Comparison of ENCODE assay signal across 8 cellular contexts in the genomic region with DNA sequence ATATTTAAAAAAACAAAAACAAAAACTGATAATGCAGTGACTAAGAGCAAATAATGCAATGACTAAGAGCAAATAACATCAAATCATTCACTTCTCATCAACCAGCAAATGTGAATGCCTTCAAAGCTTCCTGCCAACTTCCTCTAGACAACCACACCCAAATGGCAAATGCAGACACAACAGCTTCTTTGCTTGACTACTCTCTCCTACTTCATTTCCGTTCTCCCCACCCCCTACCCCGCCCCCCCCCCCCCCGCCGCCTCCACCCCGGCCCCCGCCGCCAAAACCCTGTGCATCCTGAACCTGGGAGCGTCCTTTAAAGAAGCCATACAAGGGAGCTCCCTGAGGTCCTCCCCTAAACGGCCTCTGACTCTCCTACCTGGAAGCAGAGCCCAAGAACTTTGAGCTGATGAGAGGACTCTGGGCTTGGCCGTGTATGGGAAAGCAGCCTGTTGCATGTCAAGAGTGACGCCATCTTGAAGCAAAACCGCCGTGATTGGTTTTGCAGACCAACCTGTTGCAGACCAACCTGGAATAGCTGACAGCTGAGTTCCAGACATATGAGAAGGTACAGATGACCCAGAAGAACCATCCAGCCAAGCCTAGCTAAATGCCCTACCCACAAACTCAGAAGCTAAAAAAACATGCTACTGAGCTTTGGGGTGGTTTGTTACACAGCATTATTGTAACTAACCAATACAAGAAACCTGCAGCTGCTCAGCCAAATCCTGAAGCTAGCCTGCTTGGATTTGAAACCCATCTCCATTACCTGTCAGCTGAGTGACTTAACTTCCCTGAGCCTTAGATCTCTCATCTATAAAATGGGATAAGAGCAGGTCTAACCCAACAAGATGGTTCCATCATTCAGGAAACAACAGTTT. TPM values are rescaled to one million over a fixed set of nuclear protein-coding genes. Genes with fewer than 3 reads are reported as not detected.
A peak's percentile ranks its signal among the peaks of the same experiment; 100 is the strongest.
DNase-seq lines count a peak whose midpoint lies in the region; ATAC-seq and TF ChIP-seq lines count a peak whose summit lies in the region.

No MANE protein-coding gene starts in this region.

- peak overlapping the region; percentile 31 to 66 (median 38) for H3K27ac ChIP-seq in upper lobe of left lung

- no peak for TF ChIP-seq POLR2A in upper lobe of left lung (IDR thresholded peaks at IDR 0.05)

- H3K4me3 ChIP-seq in upper lobe of left lung = no peak overlapping the region

- H3K36me3 ChIP-seq in upper lobe of left lung = no peaks in the 10 kb centered on the region

- H3K27me3 ChIP-seq in upper lobe of left lung = no peaks in the 10 kb centered on the region

- 34 to 42% methylated on average over 8 to 11 of the region's 13 CpGs for WGBS in upper lobe of left lung, 2 donors

- intact Hi-C loops in Right ventricle myocardium superior (cut with DNase I) = loop anchor here (10.0 kb wide), 1 partner anchor 215 kb away; no protein-coding TSS in a partner anchor
- intact Hi-C loops in cardiac septum (cut with DNase I) = no loop called here

- H3K9me3 ChIP-seq in upper lobe of left lung = no peaks in the 10 kb centered on the region

- no peak for TF ChIP-seq CTCF in upper lobe of left lung (IDR thresholded peaks at IDR 0.05)

- peak; percentile 58 for ATAC-seq in Right ventricle myocardium superior (ENCODE audit: poor library complexity)
- peak; percentile 22 to 71 for ATAC-seq in upper lobe of left lung (ENCODE audit: low FRiP score in 2 of 2)

- no peak for TF ChIP-seq EP300 in upper lobe of left lung (IDR thresholded peaks at IDR 0.05)

- DNase-seq in Right ventricle myocardium superior = no peak
- no peak for DNase-seq in cardiac septum (ENCODE audit: low spot score)
- DNase-seq in T-helper 2 cell = peak in 3 of 5 experiments; percentile 14 to 95 (median 75)
- peak; percentile 9 for DNase-seq in effector CD8-positive, alpha-beta T cell (lab: John Stamatoyannopoulos, UW)
- no peak for DNase-seq in upper lobe of left lung
- DNase-seq in UCSD-AML1 (lab: John Stamatoyannopoulos, UW; ENCODE audit: unreplicated experiment) = no peak
- no peak for DNase-seq in NCI-H345 treated with DMSO at 0.1 percent for 48 hours (lab: John Stamatoyannopoulos, UW; ENCODE audit: unreplicated experiment)
- no peak for DNase-seq in DMS79 treated with DMSO at 0.1 percent for 48 hours (lab: John Stamatoyannopoulos, UW)

- peaks cover 13 to 19% (median 17%) of the 10 kb centered on the region in 4 donors for H3K4me1 ChIP-seq in upper lobe of left lung

RNA-seq across cellular contexts. Expression of gene TEX101, which starts 24.7 kb away (rescaled TPM):
- not detected for total RNA-seq in Right ventricle myocardium superior
- not detected for total RNA-seq in cardiac septum
- not detected for total RNA-seq in upper lobe of left lung

RNA-seq across cellular contexts. Expression of gene LYPD3, which starts 26.0 kb away (rescaled TPM):
- total RNA-seq in Right ventricle myocardium superior (0.16 TPM), cardiac septum (not detected), upper lobe of left lung (10 to 100 TPM in 1 of 6 donors, under 1 TPM in 4, not detected in 1; 0.29 to 13.6 (median 0.39) TPM)

Comparison
In these comparisons a context has a peak if more than half of its experiments do, and no peak if none do; other contexts are left out.
1. DNase-seq: peak in T-helper 2 cell (3 of 5) and effector CD8-positive, alpha-beta T cell (single experiment); none in Right ventricle myocardium superior (single experiment), cardiac septum (single experiment), upper lobe of left lung (0 of 2), UCSD-AML1 (single experiment), NCI-H345 treated with DMSO at 0.1 percent for 48 hours (single experiment) and DMS79 treated with DMSO at 0.1 percent for 48 hours (single experiment).